In genomic region chr12:109321294-109321693, GRCh38 we compare ENCODE assay signal across 11 cellular contexts. TPM values are rescaled to one million over a fixed set of nuclear protein-coding genes. Genes with fewer than 3 reads are reported as not detected.
"Had no signal": no experiment of that assay in that cellular context is flagged by ENCODE, and none has a peak within 500 bp of the region (broad histone marks: within the 10 kb centered on the region; RNA-seq: fewer than 3 reads in every experiment).

No MANE protein-coding gene starts in this region.

RNA-seq across cellular contexts. Expression of gene FOXN4, which starts 12.2 kb away (rescaled TPM):
- total RNA-seq: PC-3, PC-9, Peyer's patch, Right ventricle myocardium inferior, Right ventricle myocardium superior, RPMI7951, SJCRH30, SJSA1, SK-MEL-5, T-cell had no signal

RNA-seq across cellular contexts. Expression of gene MYO1H, which starts 26.4 kb away (rescaled TPM):
- total RNA-seq: PC-3, PC-9, Peyer's patch, RPMI7951, SJCRH30, SJSA1, T-cell had no signal
- polyA plus RNA-seq: SK-N-SH had no signal
